18 cellular contexts compared by ENCODE assay signal in the genomic region with DNA sequence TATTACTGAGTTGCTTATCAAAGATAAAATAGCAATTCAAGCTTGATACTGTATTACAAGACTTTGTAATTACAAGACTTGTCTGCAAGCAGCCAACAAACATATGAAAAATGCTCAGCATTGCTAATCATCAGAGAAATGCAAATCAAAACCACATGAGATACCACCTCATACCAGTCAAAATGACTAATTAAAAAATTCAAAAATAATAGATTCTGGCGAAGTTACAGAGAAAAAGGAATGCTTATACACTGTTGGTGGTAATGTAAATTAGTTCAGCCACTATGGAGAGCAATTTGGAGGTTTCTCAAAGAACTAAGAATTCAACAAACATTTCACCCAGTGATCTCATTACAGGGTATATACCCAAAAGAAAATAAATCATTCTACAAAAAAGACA.
DNase-seq lines count a peak whose midpoint lies in the region; ATAC-seq and TF ChIP-seq lines count a peak whose summit lies in the region.
"Had no signal": no experiment of that assay in that cellular context is flagged by ENCODE, and none has a peak within 500 bp of the region (broad histone marks: within the 10 kb centered on the region; RNA-seq: fewer than 3 reads in every experiment).

No MANE protein-coding gene starts in this region.

- no peak overlapping the region for H4K91ac ChIP-seq in trophoblast cell (ENCODE audit: low read depth, low read length)

- H2BK120ac ChIP-seq in trophoblast cell (ENCODE audit: insufficient read depth, low read length, poor library complexity) = no peak overlapping the region

- intact Hi-C loops in lower lobe of right lung (cut with DNase I) (no loop called here), ascending aorta (cut with DNase I) (no loop called here), prostate gland (cut with DNase I) (no loop called here)

- H2BK5ac ChIP-seq in trophoblast cell (ENCODE audit: low read depth, low read length, poor library complexity) = no peak overlapping the region

- H3K4ac ChIP-seq in trophoblast cell (ENCODE audit: low read depth, low read length) = no peak overlapping the region

- no peaks in the 10 kb centered on the region for H3K27me3 ChIP-seq in adipocyte (replicated peaks; ENCODE audit: control insufficient read depth, insufficient read depth, low read length)
- no peaks in the 10 kb centered on the region for H3K27me3 ChIP-seq in trophoblast cell (ENCODE audit: insufficient read depth, low read length)
- no peaks in the 10 kb centered on the region for H3K27me3 ChIP-seq in lower lobe of right lung (ENCODE audit: low read depth)
- no peaks in the 10 kb centered on the region for H3K27me3 ChIP-seq in ascending aorta
- H3K27me3 ChIP-seq in prostate gland (replicated peaks; ENCODE audit: insufficient read depth) = no peaks in the 10 kb centered on the region
- H3K27me3 ChIP-seq: BLaER1 treated with 17β-estradiol and CSF1 and Interleukin-3, amounts not matched to agents 10 nM and 100 nM; SJSA1 had no signal

- H3K4me3 ChIP-seq in AG10803 (ENCODE audit: low read length) = no peak overlapping the region
- H3K4me3 ChIP-seq in adipocyte (ENCODE audit: low read length) = no peak overlapping the region
- H3K4me3 ChIP-seq in fibroblast of mammary gland (ENCODE audit: control insufficient read depth, low read depth, low read length) = no peak overlapping the region
- H3K4me3 ChIP-seq in trophoblast cell (ENCODE audit: low read depth, low read length) = no peak overlapping the region
- H3K4me3 ChIP-seq in lower lobe of right lung = no peak overlapping the region
- no peak overlapping the region for H3K4me3 ChIP-seq in ascending aorta
- no peak overlapping the region for H3K4me3 ChIP-seq in prostate gland
- H3K4me3 ChIP-seq: BLaER1 treated with 17β-estradiol and CSF1 and Interleukin-3, amounts not matched to agents 10 nM and 100 nM; K562; SJSA1 had no signal

- H2BK12ac ChIP-seq in trophoblast cell (ENCODE audit: low read length) = no peak overlapping the region

- H3K36me3 ChIP-seq in adipocyte (ENCODE audit: control insufficient read depth, insufficient read depth, low read length, severe bottlenecking) (no peaks in the 10 kb centered on the region), trophoblast cell (ENCODE audit: control insufficient read depth in 1 of 2, insufficient read depth in 2 of 2, low read length in 2 of 2) (no peaks in the 10 kb centered on the region), lower lobe of right lung (no peaks in the 10 kb centered on the region), ascending aorta (no peaks in the 10 kb centered on the region), prostate gland (no peaks in the 10 kb centered on the region)
- H3K36me3 ChIP-seq: BLaER1 treated with 17β-estradiol and CSF1 and Interleukin-3, amounts not matched to agents 10 nM and 100 nM; SJSA1 had no signal

- no peak overlapping the region for H3K23ac ChIP-seq in trophoblast cell (ENCODE audit: low read length)

- H3K9me3 ChIP-seq in adipocyte (ENCODE audit: control insufficient read depth, low read length) = peaks cover 14% of the 10 kb centered on the region
- H3K9me3 ChIP-seq in trophoblast cell (ENCODE audit: insufficient read depth, low read depth, low read length) = no peaks in the 10 kb centered on the region
- H3K9me3 ChIP-seq in lower lobe of right lung = peaks cover 12% of the 10 kb centered on the region
- H3K9me3 ChIP-seq in ascending aorta = peaks cover 0 to 9% of the 10 kb centered on the region in 2 donors
- no peaks in the 10 kb centered on the region for H3K9me3 ChIP-seq in prostate gland
- H3K9me3 ChIP-seq: SJSA1 had no signal

- H3K18ac ChIP-seq in trophoblast cell (ENCODE audit: low read length) = no peak overlapping the region

- H4K12ac ChIP-seq in trophoblast cell (ENCODE audit: low read depth, low read length) = no peak overlapping the region

- H3K14ac ChIP-seq in trophoblast cell (ENCODE audit: low read length) = no peak overlapping the region

- no peak overlapping the region for H3K9ac ChIP-seq in adipocyte (ENCODE audit: low read length)
- H3K9ac ChIP-seq in trophoblast cell (ENCODE audit: low read length) = no peak overlapping the region
- H3K9ac ChIP-seq: BLaER1 treated with 17β-estradiol and CSF1 and Interleukin-3, amounts not matched to agents 10 nM and 100 nM had no signal

- no peaks in the 10 kb centered on the region for H3K79me1 ChIP-seq in trophoblast cell (ENCODE audit: low read length)

- TF ChIP-seq CTCF in AG10803 (conservative IDR thresholded peaks at IDR 0.05; ENCODE audit: low read length) = no peak
- no peak for TF ChIP-seq CTCF in fibroblast of mammary gland (conservative IDR thresholded peaks at IDR 0.05; ENCODE audit: control insufficient read depth, insufficient read depth, low read depth, low read length)
- TF ChIP-seq CTCF in lower lobe of right lung (IDR thresholded peaks at IDR 0.05) = no peak
- no peak for TF ChIP-seq CTCF in ascending aorta (IDR thresholded peaks at IDR 0.05)
- TF ChIP-seq CTCF in prostate gland (IDR thresholded peaks at IDR 0.05) = no peak

- H3K27ac ChIP-seq in trophoblast cell (ENCODE audit: low read depth, low read length) = no peak overlapping the region
- H3K27ac ChIP-seq in lower lobe of right lung = no peak overlapping the region
- no peak overlapping the region for H3K27ac ChIP-seq in ascending aorta
- no peak overlapping the region for H3K27ac ChIP-seq in prostate gland
- H3K27ac ChIP-seq: BLaER1 treated with 17β-estradiol and CSF1 and Interleukin-3, amounts not matched to agents 10 nM and 100 nM; SJSA1 had no signal

- no peak overlapping the region for H4K8ac ChIP-seq in trophoblast cell (ENCODE audit: low read depth, low read length)

- no peak overlapping the region for H2AFZ ChIP-seq in trophoblast cell (ENCODE audit: insufficient read depth, low read length, poor library complexity)

- H2AK5ac ChIP-seq in trophoblast cell (ENCODE audit: low read length) = no peak overlapping the region

- H3K4me1 ChIP-seq in adipocyte (ENCODE audit: control insufficient read depth, insufficient read depth, low read length) (no peaks in the 10 kb centered on the region), trophoblast cell (ENCODE audit: control insufficient read depth in 1 of 2, insufficient read depth in 2 of 2, low read length in 2 of 2) (no peaks in the 10 kb centered on the region), lower lobe of right lung (no peaks in the 10 kb centered on the region), ascending aorta (no peaks in the 10 kb centered on the region), prostate gland (replicated peaks) (no peaks in the 10 kb centered on the region)
- H3K4me1 ChIP-seq: BLaER1 treated with 17β-estradiol and CSF1 and Interleukin-3, amounts not matched to agents 10 nM and 100 nM had no signal

- DNase-seq in AG10803 (ENCODE audit: low read depth) (peak; percentile 61), HCEC 1CT (peak; percentile 20), adipocyte (ENCODE audit: low read depth) (peak; percentile 13), fibroblast of mammary gland (ENCODE audit: low read depth) (peak; percentile 26), trophoblast cell (no peak), lower lobe of right lung (no peak), ascending aorta (ENCODE audit: low spot score in 2 of 2) (no peak), prostate gland (ENCODE audit: low spot score) (no peak)
- DNase-seq: CD8-positive, alpha-beta memory T cell; DMS53; H7; NCI-H187; NCI-H446; NCI-H69 had no signal

- WGBS in trophoblast cell (ENCODE audit: extremely low coverage, insufficient coverage, insufficient read length) = no CpG with 5 or more reads among the region's 1 CpG
- WGBS in prostate gland = 97% methylated on average over 1 of the region's 1 CpG

- TF ChIP-seq POLR2A in prostate gland (IDR thresholded peaks at IDR 0.05) = no peak

- no peak overlapping the region for H3K4me2 ChIP-seq in trophoblast cell (ENCODE audit: low read length)
- H3K4me2 ChIP-seq: BLaER1 treated with 17β-estradiol and CSF1 and Interleukin-3, amounts not matched to agents 10 nM and 100 nM had no signal

- no peak for ATAC-seq in lower lobe of right lung
- ATAC-seq: K562, Panc1 had no signal

- H3K79me2 ChIP-seq in trophoblast cell (ENCODE audit: control insufficient read depth, insufficient read depth, low read length, poor library complexity) = no peaks in the 10 kb centered on the region

Comparison
In these comparisons a context has a peak if more than half of its experiments do, and no peak if none do; other contexts are left out.
1. DNase-seq: peak in AG10803 (single experiment), HCEC 1CT (single experiment), adipocyte (single experiment) and fibroblast of mammary gland (single experiment); none in trophoblast cell (0 of 2), lower lobe of right lung (single experiment), ascending aorta (0 of 2) and prostate gland (single experiment).